In genomic region chr12:2344476-2344875, GRCh38 we compare ENCODE assay signal across 20 cellular contexts.
"Had no signal": no experiment of that assay in that cellular context is flagged by ENCODE, and none has a peak within 500 bp of the region (broad histone marks: within the 10 kb centered on the region; RNA-seq: fewer than 3 reads in every experiment).

No MANE protein-coding gene starts in this region.

- H3K27ac ChIP-seq: epithelial cell of prostate had no signal

- FAIRE-seq: bronchial epithelial cell, frontal cortex, TTC549 had no signal

- H3K4me3 ChIP-seq: heart left ventricle, lung, uterus had no signal

- H3K9me3 ChIP-seq: heart left ventricle, uterus had no signal

- H3K27me3 ChIP-seq: heart left ventricle, uterus had no signal

- ATAC-seq: effector memory CD8-positive, alpha-beta T cell; heart left ventricle; left colon; naive thymus-derived CD8-positive, alpha-beta T cell; right cardiac atrium; stimulated activated naive CD8-positive, alpha-beta T cell treated with anti-CD3 and anti-CD28 coated beads, Interleukin-15, amount 100 ng/mL, for 72 hours had no signal

- H3K36me3 ChIP-seq: heart left ventricle, uterus had no signal

- DNase-seq: activated CD4-positive, alpha-beta T cell treated with anti-CD3 and anti-CD28 coated beads, Interleukin-2, amount 10 ng/mL, durations not matched to agents 24 days and 14 days; activated CD4-positive, CD25-positive, alpha-beta regulatory T cell; activated naive CD8-positive, alpha-beta T cell treated with anti-CD3 and anti-CD28 coated beads, Interleukin-2, amount 10 ng/mL, durations not matched to agents 7 days and 5 days; anterior cingulate cortex; dermis blood vessel endothelial cell; effector memory CD8-positive, alpha-beta T cell; left colon; naive thymus-derived CD8-positive, alpha-beta T cell; nucleus accumbens; posterior cingulate gyrus; right cardiac atrium; stimulated activated naive CD8-positive, alpha-beta T cell treated with anti-CD3 and anti-CD28 coated beads, Interleukin-15, amount 100 ng/mL, for 72 hours; SW 1271 had no signal
